ENCODE assay signal across 15 cellular contexts in the genomic region with DNA sequence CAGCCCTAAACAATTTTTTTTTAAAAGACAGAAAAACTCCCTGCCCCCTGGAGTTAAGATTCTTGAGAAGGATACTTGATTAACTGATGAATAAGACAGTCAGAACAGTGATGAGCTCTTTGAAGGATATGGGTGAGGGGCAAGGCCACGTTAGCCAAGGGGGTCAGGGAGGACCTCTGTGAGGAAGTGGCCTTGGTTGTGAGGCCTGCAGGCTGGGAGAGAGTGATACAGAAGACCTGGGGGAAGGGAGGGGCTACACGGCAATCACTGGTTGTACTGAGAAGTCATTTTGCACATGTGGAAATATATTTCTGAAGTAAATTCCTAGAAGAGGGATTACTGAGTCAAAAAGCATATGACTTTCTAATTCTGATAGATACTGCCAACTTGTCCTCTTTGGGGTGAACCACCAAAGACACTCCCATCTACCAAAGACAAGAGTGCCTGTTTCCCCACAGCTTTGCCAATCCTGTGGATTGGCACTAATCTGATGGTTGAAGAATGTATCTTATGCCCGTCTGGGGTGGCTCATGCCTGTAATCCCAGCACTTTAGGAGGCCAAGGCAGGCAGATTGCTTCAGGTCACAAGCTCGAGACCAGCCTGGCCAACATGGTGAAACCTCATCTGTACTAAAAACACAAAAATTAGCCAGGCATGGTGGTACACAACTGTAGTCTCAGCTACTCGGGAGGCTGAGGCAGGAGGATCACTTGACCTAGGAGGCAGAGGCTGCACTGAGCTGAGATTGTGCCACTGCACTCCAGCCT.
"Had no signal": no experiment of that assay in that cellular context is flagged by ENCODE, and none has a peak within 500 bp of the region (broad histone marks: within the 10 kb centered on the region; RNA-seq: fewer than 3 reads in every experiment).

No MANE protein-coding gene starts in this region.

- ATAC-seq: activated naive CD4-positive, alpha-beta T cell treated with anti-CD3 and anti-CD28 coated beads, Interleukin-2, amount 50 U/mL, for 72 hours; body of pancreas; effector memory CD8-positive, alpha-beta T cell; pancreas had no signal

- H3K27ac Mint-ChIP-seq: activated naive CD4-positive, alpha-beta T cell treated with anti-CD3 and anti-CD28 coated beads, Interleukin-2, amount 50 U/mL, for 72 hours; effector memory CD8-positive, alpha-beta T cell had no signal

- H3K4me3 ChIP-seq: body of pancreas, pancreas, skin epidermis, vagina had no signal

- H3K4me3 Mint-ChIP-seq: effector memory CD8-positive, alpha-beta T cell had no signal

- H3K4me1 ChIP-seq: body of pancreas, pancreas, vagina had no signal

- DNase-seq: activated CD4-positive, alpha-beta T cell treated with anti-CD3 and anti-CD28 coated beads for 48 hours; activated CD8-positive, alpha-beta memory T cell treated with anti-CD3 and anti-CD28 coated beads for 24 hours; amniotic stem cell; central memory CD4-positive, alpha-beta T cell; effector memory CD8-positive, alpha-beta T cell; kidney glomerular epithelial cell; midbrain; retina; stimulated activated naive CD4-positive, alpha-beta T cell treated with Interleukin-2 at 50 U/mL for 16 hours; WERI-Rb-1 had no signal

- H3K27me3 ChIP-seq: body of pancreas, pancreas, vagina had no signal

- H3K9me3 Mint-ChIP-seq: activated naive CD4-positive, alpha-beta T cell treated with anti-CD3 and anti-CD28 coated beads, Interleukin-2, amount 50 U/mL, for 72 hours; effector memory CD8-positive, alpha-beta T cell had no signal

- H3K27ac ChIP-seq: body of pancreas, pancreas, skin epidermis, vagina, WERI-Rb-1 had no signal

- H3K36me3 ChIP-seq: pancreas, vagina, WERI-Rb-1 had no signal

- H3K9me3 ChIP-seq: body of pancreas, pancreas, vagina had no signal

- H3K36me3 Mint-ChIP-seq: activated naive CD4-positive, alpha-beta T cell treated with anti-CD3 and anti-CD28 coated beads, Interleukin-2, amount 50 U/mL, for 72 hours had no signal
